ENCODE assay signal across 8 cellular contexts in the genomic region with DNA sequence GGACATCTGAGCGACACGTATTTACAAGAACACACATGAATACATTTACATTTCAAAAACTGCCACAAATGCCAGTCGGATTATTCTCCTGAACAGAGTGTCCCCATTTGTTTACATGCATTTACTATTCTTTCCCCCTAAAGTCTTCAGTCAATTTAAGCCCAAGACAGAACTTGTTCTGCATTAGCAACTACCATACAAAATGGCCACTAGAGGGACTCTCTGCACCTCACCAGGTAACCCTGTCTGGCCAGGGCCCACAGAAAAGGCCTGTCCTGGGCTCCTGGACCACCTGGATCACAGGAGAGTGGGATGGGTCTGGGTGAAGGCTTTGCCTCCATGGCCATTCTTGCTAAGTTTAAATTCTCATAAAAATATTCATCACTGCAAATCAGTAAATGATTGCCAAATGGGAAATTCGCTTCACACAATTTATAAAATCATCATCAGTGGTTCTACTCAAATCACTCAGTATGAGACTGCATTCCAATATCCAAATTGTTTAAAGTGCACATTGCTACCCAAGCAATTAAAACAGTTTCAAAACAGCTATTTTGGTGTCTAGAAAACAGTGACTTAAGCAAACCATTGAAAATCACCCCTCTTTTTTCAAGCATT. TPM values are rescaled to one million over a fixed set of nuclear protein-coding genes. Genes with fewer than 3 reads are reported as not detected.
DNase-seq lines count a peak whose midpoint lies in the region; ATAC-seq and FAIRE-seq lines count a peak whose summit lies in the region.

No MANE protein-coding gene starts in this region.

- FAIRE-seq in GM19239 (lab: Jason Lieb, UNC) = no peak

- ATAC-seq in GM18498 (IDR thresholded peaks at IDR 0.05; ENCODE audit: unreplicated experiment) (no peak), GM19452 (IDR thresholded peaks at IDR 0.05; ENCODE audit: unreplicated experiment) (no peak)

- peak overlapping the region; percentile 36 for H3K27ac ChIP-seq in caudate nucleus (ENCODE audit: low read depth, low read length)

- DNase-seq in COLO668 (lab: John Stamatoyannopoulos, UW; ENCODE audit: unreplicated experiment) (peak; percentile 44), GM19239 (ENCODE audit: insufficient read length, low spot score) (peak; percentile 44), NCI-H774 (lab: John Stamatoyannopoulos, UW) (peak; percentile 66), caudate nucleus (lab: John Stamatoyannopoulos, UW) (peak in 7 of 61 donors; percentile 2 to 50 (median 13)), lung microvascular endothelial cell (ENCODE audit: low read depth in 2 of 2) (peak; percentile 71 to 78), GF-D8 (lab: John Stamatoyannopoulos, UW) (no peak)

RNA-seq across cellular contexts. Expression of a gene that starts 12.5 kb away (rescaled TPM):
- total RNA-seq in lung microvascular endothelial cell = not detected in 2 replicates

RNA-seq across cellular contexts. Expression of a gene that starts 23.8 kb away (rescaled TPM):
- not detected in 2 replicates for total RNA-seq in lung microvascular endothelial cell
